Comparison of ENCODE assay signal across 1 cellular context in genomic region chr2:75465317-75465998, GRCh38.
TF ChIP-seq lines count a peak whose summit lies in the region.

No MANE protein-coding gene starts in this region.

TF ChIP-seq in HepG2, 621 proteins besides CTCF, POLR2A, EP300 and RAD21 (continued from another document):
- TF ChIP-seq PAXIP1 (CRISPR knock-in tag; conservative IDR thresholded peaks at IDR 0.05) (no peak), KLF13 (CRISPR knock-in tag; IDR thresholded peaks at IDR 0.05) (no peak), MED1 (CRISPR knock-in tag; IDR thresholded peaks at IDR 0.05) (0 out of 2 replicates have a peak, but pooled peaks have one; percentile 16), ZNF335 (CRISPR knock-in tag; IDR thresholded peaks at IDR 0.05) (no peak), ZEB1 (IDR thresholded peaks at IDR 0.05; ENCODE audit: insufficient replicate concordance, low read depth) (no peak), TBX3 (IDR thresholded peaks at IDR 0.05; ENCODE audit: borderline replicate concordance) (no peak), ZNF468 (CRISPR knock-in tag; IDR thresholded peaks at IDR 0.05) (no peak), TP53 (CRISPR knock-in tag; conservative IDR thresholded peaks at IDR 0.05) (no peak), ZFAT (CRISPR knock-in tag; conservative IDR thresholded peaks at IDR 0.05) (no peak), CEBPG (CRISPR knock-in tag; IDR thresholded peaks at IDR 0.05) (no peak), SMC3 (IDR thresholded peaks at IDR 0.05; ENCODE audit: low read length) (peak; percentile 85; the same call in 1 of the 2 replicates), ATRX (CRISPR knock-in tag; IDR thresholded peaks at IDR 0.05; ENCODE audit: borderline replicate concordance) (no peak), ZNF569 (CRISPR knock-in tag; IDR thresholded peaks at IDR 0.05; ENCODE audit: borderline replicate concordance) (no peak), SAP130 (CRISPR knock-in tag; IDR thresholded peaks at IDR 0.05; ENCODE audit: low read depth) (0 out of 2 replicates have a peak, but pooled peaks have one; percentile 25), GTF3A (CRISPR knock-in tag; conservative IDR thresholded peaks at IDR 0.05) (no peak), POGK (CRISPR knock-in tag; conservative IDR thresholded peaks at IDR 0.05) (peak; percentile 23; the same call in 1 of the 2 replicates)
TF ChIP-seq in HepG2: peak in this region for 16.
